ENCODE assay signal across 10 cellular contexts in the genomic region with DNA sequence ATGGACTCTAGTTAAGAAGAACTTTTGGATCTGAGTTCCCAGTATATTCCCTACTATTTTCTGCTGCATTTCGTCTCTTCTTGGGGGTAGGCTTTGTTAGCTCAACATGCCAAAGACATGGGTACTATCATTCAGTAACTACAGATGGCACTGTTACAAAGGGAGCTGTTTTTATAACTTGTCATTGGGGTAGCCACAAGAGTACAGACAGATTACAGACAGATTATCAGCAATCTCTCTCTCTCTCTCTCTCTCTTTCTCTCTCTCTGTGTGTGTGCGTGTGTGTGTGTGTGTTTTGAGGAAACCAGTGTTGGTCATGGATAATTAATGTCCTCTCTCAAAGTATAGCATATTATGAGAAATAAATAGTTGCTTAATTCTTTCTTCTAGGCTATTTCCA.
DNase-seq lines count a peak whose midpoint lies in the region; ATAC-seq and TF ChIP-seq lines count a peak whose summit lies in the region.
"Had no signal": no experiment of that assay in that cellular context is flagged by ENCODE, and none has a peak within 500 bp of the region (broad histone marks: within the 10 kb centered on the region; RNA-seq: fewer than 3 reads in every experiment).

No MANE protein-coding gene starts in this region.

- H3K27me3 Mint-ChIP-seq in natural killer cell (ENCODE audit: low read depth in 2 of 2) = no peaks in the 10 kb centered on the region
- H3K27me3 Mint-ChIP-seq in natural killer cell treated with Interleukin-12 subunit alpha and Interleukin-12 subunit beta and Interleukin-15 and Interleukin-18, amount 100 ng/mL, for 72 hours = no peaks in the 10 kb centered on the region

- TF ChIP-seq CTCF in natural killer cell (IDR thresholded peaks at IDR 0.05) (no peak), gastroesophageal sphincter (IDR thresholded peaks at IDR 0.05) (peak in 1 of 4 experiments; percentile 12), vagina (IDR thresholded peaks at IDR 0.05) (no peak)

- WGBS in gastroesophageal sphincter (ENCODE audit: low coverage in 1 of 2), 2 donors = 13 to 47% methylated on average over 2 of the region's 2 CpGs

- H3K9me3 ChIP-seq in SK-N-MC (ENCODE audit: low read depth, low read length) = no peaks in the 10 kb centered on the region
- no peaks in the 10 kb centered on the region for H3K9me3 ChIP-seq in gastroesophageal sphincter
- H3K9me3 ChIP-seq in vagina = no peaks in the 10 kb centered on the region
- H3K9me3 ChIP-seq: ovary had no signal

- TF ChIP-seq POLR2A in gastroesophageal sphincter (IDR thresholded peaks at IDR 0.05) (no peak), vagina (IDR thresholded peaks at IDR 0.05) (no peak)

- H3K27ac Mint-ChIP-seq in natural killer cell = peak overlapping the region; percentile 1 to 14
- H3K27ac Mint-ChIP-seq in natural killer cell treated with Interleukin-12 subunit alpha and Interleukin-12 subunit beta and Interleukin-15 and Interleukin-18, amount 100 ng/mL, for 72 hours = no peak overlapping the region

- no peak overlapping the region for H3K9ac ChIP-seq in SK-N-MC (ENCODE audit: insufficient read length)

- H3K4me3 Mint-ChIP-seq in natural killer cell = no peak overlapping the region
- no peak overlapping the region for H3K4me3 Mint-ChIP-seq in natural killer cell treated with Interleukin-12 subunit alpha and Interleukin-12 subunit beta and Interleukin-15 and Interleukin-18, amount 100 ng/mL, for 72 hours
- H3K4me3 Mint-ChIP-seq: activated T-cell treated with anti-CD3 and anti-CD28 coated beads, Interleukin-2, amount 50 U/mL, for 4 hours had no signal

- H3K4me1 ChIP-seq in gastroesophageal sphincter (peaks cover 0 to 23% (median 0%) of the 10 kb centered on the region in 3 donors), vagina (no peaks in the 10 kb centered on the region)

- no peak for TF ChIP-seq EP300 in gastroesophageal sphincter (IDR thresholded peaks at IDR 0.05)

- DNase-seq in natural killer cell (no peak), SK-N-MC (ENCODE audit: low read depth, low spot score) (no peak), vagina (ENCODE audit: extremely low spot score in 2 of 2) (no peak), DMS153 (lab: John Stamatoyannopoulos, UW) (no peak), GOT3 (lab: John Stamatoyannopoulos, UW) (no peak)
- no peak for DNase-seq in natural killer cell treated with Interleukin-12 subunit alpha and Interleukin-12 subunit beta and Interleukin-15 and Interleukin-18, amount 100 ng/mL, for 72 hours (ENCODE audit: low spot score)
- DNase-seq: activated T-cell treated with anti-CD3 and anti-CD28 coated beads, Interleukin-2, amount 50 U/mL, for 4 hours; ovary had no signal

- intact Hi-C loops in natural killer cell (cut with micrococcal nuclease) (no loop called here), vagina (cut with DNase I) (no loop called here)

- H3K36me3 Mint-ChIP-seq in natural killer cell = no peaks in the 10 kb centered on the region
- peaks cover 13% of the 10 kb centered on the region for H3K36me3 Mint-ChIP-seq in natural killer cell treated with Interleukin-12 subunit alpha and Interleukin-12 subunit beta and Interleukin-15 and Interleukin-18, amount 100 ng/mL, for 72 hours

- peak overlapping the region; percentile 66; the same call in 1 of the 2 replicates for H3K27ac ChIP-seq in SK-N-MC
- H3K27ac ChIP-seq in gastroesophageal sphincter = peak overlapping the region; percentile 14 to 68 (median 66)
- H3K27ac ChIP-seq in vagina = peak overlapping the region; percentile 33
- H3K27ac ChIP-seq: ovary had no signal

- H3K36me3 ChIP-seq in SK-N-MC (ENCODE audit: insufficient read depth, low read length) (0 out of 2 replicates have a peak, but pooled peaks cover 2% of the 10 kb centered on the region), gastroesophageal sphincter (peaks cover 0 to 13% of the 10 kb centered on the region in 2 donors), vagina (no peaks in the 10 kb centered on the region)
- H3K36me3 ChIP-seq: ovary had no signal

- no peaks in the 10 kb centered on the region for H3K27me3 ChIP-seq in gastroesophageal sphincter
- no peaks in the 10 kb centered on the region for H3K27me3 ChIP-seq in vagina
- H3K27me3 ChIP-seq: ovary had no signal

- H3K9me3 Mint-ChIP-seq in natural killer cell = no peaks in the 10 kb centered on the region
- H3K9me3 Mint-ChIP-seq in natural killer cell treated with Interleukin-12 subunit alpha and Interleukin-12 subunit beta and Interleukin-15 and Interleukin-18, amount 100 ng/mL, for 72 hours = no peaks in the 10 kb centered on the region
- H3K9me3 Mint-ChIP-seq: activated T-cell treated with anti-CD3 and anti-CD28 coated beads, Interleukin-2, amount 50 U/mL, for 4 hours had no signal

- ATAC-seq in natural killer cell (no peak), gastroesophageal sphincter (no peak), HG03139 (IDR thresholded peaks at IDR 0.05; ENCODE audit: unreplicated experiment) (no peak)
- no peak for ATAC-seq in natural killer cell treated with Interleukin-12 subunit alpha and Interleukin-12 subunit beta and Interleukin-15 and Interleukin-18, amount 100 ng/mL, for 72 hours
- ATAC-seq: activated T-cell treated with anti-CD3 and anti-CD28 coated beads, Interleukin-2, amount 50 U/mL, for 4 hours had no signal

- H3K4me3 ChIP-seq in SK-N-MC = no peak overlapping the region
- no peak overlapping the region for H3K4me3 ChIP-seq in gastroesophageal sphincter
- no peak overlapping the region for H3K4me3 ChIP-seq in vagina
- H3K4me3 ChIP-seq: ovary had no signal

- H3K4me1 Mint-ChIP-seq in natural killer cell = peaks cover 4 to 11% of the 10 kb centered on the region in 2 donors
- peaks cover 6 to 15% of the 10 kb centered on the region in 2 donors for H3K4me1 Mint-ChIP-seq in natural killer cell treated with Interleukin-12 subunit alpha and Interleukin-12 subunit beta and Interleukin-15 and Interleukin-18, amount 100 ng/mL, for 72 hours (ENCODE audit: low read depth in 2 of 2)

Comparison
In these comparisons a context has a peak if more than half of its experiments do, and no peak if none do; other contexts are left out.
1. H3K27ac Mint-ChIP-seq: peak in natural killer cell (2 of 2); none in natural killer cell treated with Interleukin-12 subunit alpha and Interleukin-12 subunit beta and Interleukin-15 and Interleukin-18, amount 100 ng/mL, for 72 hours (0 of 2).
2. Peak in every context shown above with its lines, with median percentiles within 50 percentile points of each other: H3K27ac ChIP-seq.